In genomic region chr11:74345420-74345819, GRCh38 we compare ENCODE assay signal across 23 cellular contexts. TPM values are rescaled to one million over a fixed set of nuclear protein-coding genes. Genes with fewer than 3 reads are reported as not detected.
"Had no signal": no experiment of that assay in that cellular context is flagged by ENCODE, and none has a peak within 500 bp of the region (broad histone marks: within the 10 kb centered on the region; RNA-seq: fewer than 3 reads in every experiment).

No MANE protein-coding gene starts in this region.

- H3K27me3 ChIP-seq: MG63 had no signal

- H3K9me3 ChIP-seq: MG63 had no signal

- H3K4me3 ChIP-seq: MG63 had no signal

- ATAC-seq: SK-N-SH treated with all-trans-retinoic acid at 6 μM for 48 hours had no signal

- FAIRE-seq: RCC 7860 had no signal

- DNase-seq: Karpas-422, KG1, MG63, NCI-H1092, NCI-H1105 treated with DMSO at 0.1 percent for 48 hours, NCI-H1417 treated with DMSO at 0.1 percent for 48 hours, NCI-H146, NCI-H1694 treated with DMSO at 0.1 percent for 48 hours, NCI-H1930, NCI-H2081, NCI-H2107, NCI-H2171, NCI-H226, NCI-H446, NCI-H510A, NCI-H524 treated with DMSO at 0.1 percent for 48 hours, NCI-H69, NCI-H774, Right ventricle myocardium superior, RPMI8226 had no signal

- H3K36me3 ChIP-seq: MG63 had no signal

RNA-seq across cellular contexts. Expression of gene P4HA3, which starts 34.0 kb away (rescaled TPM):
- total RNA-seq: HT-29, Right ventricle myocardium superior had no signal
